In the genomic region with DNA sequence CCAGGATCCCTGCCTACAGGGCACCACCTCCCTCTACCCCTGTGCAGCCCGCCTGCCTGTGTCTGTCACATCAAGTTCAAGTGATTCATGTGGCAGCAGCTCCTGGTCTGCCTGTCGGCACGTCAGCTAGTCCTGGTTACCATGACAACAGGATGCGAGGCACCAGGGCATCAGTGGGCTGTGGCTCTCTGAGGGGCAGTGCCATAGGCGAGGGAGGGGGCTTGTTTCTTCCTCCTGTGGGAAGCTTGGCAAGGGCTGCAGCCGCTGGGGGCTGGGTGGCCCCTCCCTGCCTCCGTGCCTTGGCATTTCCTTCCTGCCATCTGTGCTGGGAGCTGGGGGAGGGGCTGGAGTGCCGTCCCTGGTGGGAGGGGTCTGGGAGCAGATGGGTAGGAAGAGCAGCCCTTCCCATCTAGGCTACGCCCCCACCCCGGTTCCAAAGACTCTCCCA, we compare ENCODE assay signal across 8 cellular contexts. TPM values are rescaled to one million over a fixed set of nuclear protein-coding genes. Genes with fewer than 3 reads are reported as not detected.
DNase-seq lines count a peak whose midpoint lies in the region; ATAC-seq and TF ChIP-seq lines count a peak whose summit lies in the region.

No MANE protein-coding gene starts in this region.

- no peak overlapping the region for H3K4me2 ChIP-seq in OCI-LY7 (ENCODE audit: low read length)

- H3K4me1 ChIP-seq in OCI-LY7 (ENCODE audit: insufficient read depth, low read length, poor library complexity, severe bottlenecking) (no peaks in the 10 kb centered on the region), endodermal cell (ENCODE audit: control insufficient read depth, insufficient read depth, low read length) (no peaks in the 10 kb centered on the region)

- no peaks in the 10 kb centered on the region for H3K36me3 Mint-ChIP-seq in endodermal cell (ENCODE audit: low read depth)

- no peak overlapping the region for H3K27ac Mint-ChIP-seq in endodermal cell

- H3K79me2 ChIP-seq in OCI-LY7 (ENCODE audit: insufficient read depth, low read depth, low read length), result no peaks in the 10 kb centered on the region

- ATAC-seq in GM21576 (IDR thresholded peaks at IDR 0.05; ENCODE audit: unreplicated experiment) (no peak), HG02763 (IDR thresholded peaks at IDR 0.05; ENCODE audit: unreplicated experiment) (no peak), GM18520 (IDR thresholded peaks at IDR 0.05; ENCODE audit: unreplicated experiment) (no peak), GM19467 (IDR thresholded peaks at IDR 0.05; ENCODE audit: unreplicated experiment) (no peak)

- no peak overlapping the region for H3K4me3 ChIP-seq in OCI-LY7 (ENCODE audit: low read depth, low read length, poor library complexity, severe bottlenecking)
- H3K4me3 ChIP-seq in endodermal cell (ENCODE audit: low read length), result no peak overlapping the region

- peaks cover 37% of the 10 kb centered on the region for H3K27me3 Mint-ChIP-seq in endodermal cell (ENCODE audit: insufficient read depth)

- POLR2A ChIA-PET in OCI-LY7 (lab: Charles Lee), result no interaction called here

- no peak for TF ChIP-seq CTCF in OCI-LY7 (conservative IDR thresholded peaks at IDR 0.05; ENCODE audit: low read length)
- TF ChIP-seq CTCF in endodermal cell (conservative IDR thresholded peaks at IDR 0.05), result no peak

- DNase-seq in stimulated activated CD4-positive, alpha-beta T cell treated with anti-CD3 and anti-CD28 coated beads, Interleukin-2, amount 100 ng/mL, for 24 hours, result peak; percentile 21 to 23
- no peak for DNase-seq in stimulated activated CD4-positive, alpha-beta T cell treated with anti-CD3 and anti-CD28 coated beads, Interleukin-4, amount 100 ng/mL, for 4 hours
- DNase-seq in OCI-LY7 (ENCODE audit: low spot score) (peak; percentile 20), endodermal cell (peak; percentile 83)

- no peaks in the 10 kb centered on the region for H3K36me3 ChIP-seq in OCI-LY7 (ENCODE audit: insufficient read depth, low read length)
- no peaks in the 10 kb centered on the region for H3K36me3 ChIP-seq in endodermal cell (ENCODE audit: control insufficient read depth, insufficient read depth, low read length)

- no peaks in the 10 kb centered on the region for H3K9me2 ChIP-seq in OCI-LY7 (ENCODE audit: insufficient read depth, low read length)

- H3K9ac ChIP-seq in endodermal cell (ENCODE audit: extremely low read depth, low read length, poor library complexity, severe bottlenecking), result no peak overlapping the region

- WGBS in endodermal cell (ENCODE audit: insufficient coverage in 1 of 2, insufficient read length in 1 of 2), 2 experiments, result 20 to 29% methylated on average over 2 to 10 of the region's 10 CpGs

- BruUV-seq in OCI-LY7 (replicated peaks; lab: Mats Ljungman, UMichigan), result no TSS peak

- peaks cover 4% of the 10 kb centered on the region for H3K9me3 Mint-ChIP-seq in endodermal cell

- CTCF ChIA-PET in OCI-LY7 (lab: Charles Lee; ENCODE audit: unreplicated experiment), result no interaction called here

- no peaks in the 10 kb centered on the region for H3K9me3 ChIP-seq in OCI-LY7 (ENCODE audit: low read length)
- no peaks in the 10 kb centered on the region for H3K9me3 ChIP-seq in endodermal cell (ENCODE audit: control insufficient read depth, low read length)

- H3K27me3 ChIP-seq in endodermal cell (ENCODE audit: control insufficient read depth, insufficient read depth, low read length, poor library complexity, severe bottlenecking), result peaks cover 6% of the 10 kb centered on the region

- intact Hi-C loops in OCI-LY7 (cut with micrococcal nuclease; ENCODE audit: unreplicated experiment), result no loop called here

- no peak overlapping the region for H2AFZ ChIP-seq in OCI-LY7 (ENCODE audit: low read length)

- H3K4me3 Mint-ChIP-seq in endodermal cell, result no peak overlapping the region

- peaks cover 3% of the 10 kb centered on the region for H3K4me1 Mint-ChIP-seq in endodermal cell

- no peak overlapping the region for H3K27ac ChIP-seq in OCI-LY7 (ENCODE audit: low read depth, low read length, poor library complexity, severe bottlenecking)
- H3K27ac ChIP-seq in endodermal cell (ENCODE audit: low read depth, low read length), result no peak overlapping the region

- H4K20me1 ChIP-seq in OCI-LY7 (ENCODE audit: insufficient read depth, low read length), result no peaks in the 10 kb centered on the region

RNA-seq across cellular contexts. Expression of gene FOXO6, which starts 43.1 kb away (rescaled TPM):
- not detected in 2 replicates for total RNA-seq in OCI-LY7 (2014; rRNA removed; shearing (Covaris generic))
- total RNA-seq in OCI-LY7 (2022) (not detected in 2 replicates), endodermal cell (1 to 10 TPM; 1.7 to 1.8 TPM)
- polyA plus RNA-seq in endodermal cell (2013, experiment 1 of 2), result 2.9 TPM
- 2.8 TPM for polyA plus RNA-seq in endodermal cell (2013, experiment 2 of 2)

Comparison
In these comparisons a context has a peak if more than half of its experiments do, and no peak if none do; other contexts are left out.
1. DNase-seq: peak in stimulated activated CD4-positive, alpha-beta T cell treated with anti-CD3 and anti-CD28 coated beads, Interleukin-2, amount 100 ng/mL, for 24 hours (2 of 2), OCI-LY7 (single experiment) and endodermal cell (single experiment); none in stimulated activated CD4-positive, alpha-beta T cell treated with anti-CD3 and anti-CD28 coated beads, Interleukin-4, amount 100 ng/mL, for 4 hours (0 of 2).